Comparison of ENCODE assay signal across 1 cellular context in genomic region chr6:127403636-127404035, GRCh38.
TF ChIP-seq lines count a peak whose summit lies in the region.

No MANE protein-coding gene starts in this region.

TF ChIP-seq in GM23338, 12 proteins besides CTCF, POLR2A, EP300 and RAD21 (continued from another document):
- TF ChIP-seq ZNF462 (CRISPR knock-in tag; IDR thresholded peaks at IDR 0.05) (no peak), JUNB (IDR thresholded peaks at IDR 0.05; ENCODE audit: unreplicated experiment) (no peak)
